8 cellular contexts compared by ENCODE assay signal in genomic region chr11:124875943-124876817, GRCh38. TPM values are rescaled to one million over a fixed set of nuclear protein-coding genes. Genes with fewer than 3 reads are reported as not detected.
DNase-seq lines count a peak whose midpoint lies in the region; ATAC-seq lines count a peak whose summit lies in the region.

No MANE protein-coding gene starts in this region.

- no peaks in the 10 kb centered on the region for H3K36me3 Mint-ChIP-seq in activated CD8-positive, alpha-beta T cell treated with anti-CD3 and anti-CD28 coated beads, Interleukin-2, amount 10 ng/mL, durations not matched to agents 7 days and 5 days (ENCODE audit: low read depth)
- H3K36me3 Mint-ChIP-seq in memory B cell, result peaks cover 3% of the 10 kb centered on the region

- CTCF ChIA-PET in activated CD8-positive, alpha-beta T cell treated with anti-CD3 and anti-CD28 coated beads, Interleukin-2, amount 10 ng/mL, durations not matched to agents 7 days and 5 days (lab: Charles Lee), result interaction anchor here (0.6 to 2.1 kb wide), 48 partner anchors 10 to 280 kb away, joined by 3 to 21 read pairs (median 4); partner anchors contain the start of genes CCDC15, HEPACAM, ROBO3 and ROBO4

- POLR2A ChIA-PET in activated CD8-positive, alpha-beta T cell treated with anti-CD3 and anti-CD28 coated beads, Interleukin-2, amount 10 ng/mL, durations not matched to agents 7 days and 5 days (lab: Charles Lee), result interaction anchor here (0.5 to 1.2 kb wide), 7 partner anchors 10 to 253 kb away, joined by 3 to 9 read pairs (median 4); partner anchors contain the start of genes CCDC15, ESAM and TBRG1

- H3K27ac Mint-ChIP-seq in activated CD8-positive, alpha-beta T cell treated with anti-CD3 and anti-CD28 coated beads, Interleukin-2, amount 10 ng/mL, durations not matched to agents 7 days and 5 days, result peak overlapping the region; percentile 93
- peak overlapping the region; percentile 69 for H3K27ac Mint-ChIP-seq in memory B cell

- H3K4me3 Mint-ChIP-seq in activated CD8-positive, alpha-beta T cell treated with anti-CD3 and anti-CD28 coated beads, Interleukin-2, amount 10 ng/mL, durations not matched to agents 7 days and 5 days, result peak overlapping the region; percentile 84
- peak overlapping the region; percentile 85 for H3K4me3 Mint-ChIP-seq in memory B cell

- ATAC-seq in GM19035 (IDR thresholded peaks at IDR 0.05; ENCODE audit: unreplicated experiment) (peak; percentile 92), HG03342 (IDR thresholded peaks at IDR 0.05; ENCODE audit: unreplicated experiment) (peak; percentile 89), memory B cell (ENCODE audit: low read depth) (peak; percentile 91)
- ATAC-seq in activated CD8-positive, alpha-beta T cell treated with anti-CD3 and anti-CD28 coated beads, Interleukin-2, amount 10 ng/mL, durations not matched to agents 7 days and 5 days, result peak; percentile 95

- H3K4me1 Mint-ChIP-seq in activated CD8-positive, alpha-beta T cell treated with anti-CD3 and anti-CD28 coated beads, Interleukin-2, amount 10 ng/mL, durations not matched to agents 7 days and 5 days (ENCODE audit: low read depth), result peaks cover 24% of the 10 kb centered on the region
- peaks cover 11% of the 10 kb centered on the region for H3K4me1 Mint-ChIP-seq in memory B cell

- DNase-seq in Ammon's horn (ENCODE audit: low spot score) (peak; percentile 94), NCI-H82 (lab: John Stamatoyannopoulos, UW) (peak; percentile 93), memory B cell (ENCODE audit: low spot score in 2 of 2) (peak; percentile 54 to 74)
- peak; percentile 86 for DNase-seq in activated CD8-positive, alpha-beta T cell treated with anti-CD3 and anti-CD28 coated beads, Interleukin-2, amount 10 ng/mL, durations not matched to agents 7 days and 5 days
- peak; percentile 71 for DNase-seq in effector CD8-positive, alpha-beta T cell (lab: John Stamatoyannopoulos, UW)
- DNase-seq in stimulated activated CD4-positive, alpha-beta T cell treated with anti-CD3 and anti-CD28 coated beads, TNF-alpha, amount 100 ng/mL, for 48 hours (ENCODE audit: low read depth in 3 of 3), result peak; percentile 55 to 69 (median 69)

- H3K9me3 Mint-ChIP-seq in activated CD8-positive, alpha-beta T cell treated with anti-CD3 and anti-CD28 coated beads, Interleukin-2, amount 10 ng/mL, durations not matched to agents 7 days and 5 days (ENCODE audit: insufficient read depth), result no peaks in the 10 kb centered on the region
- H3K9me3 Mint-ChIP-seq in memory B cell, result no peaks in the 10 kb centered on the region

- H3K27me3 Mint-ChIP-seq in activated CD8-positive, alpha-beta T cell treated with anti-CD3 and anti-CD28 coated beads, Interleukin-2, amount 10 ng/mL, durations not matched to agents 7 days and 5 days (ENCODE audit: low read depth), result peaks cover 41% of the 10 kb centered on the region
- H3K27me3 Mint-ChIP-seq in memory B cell, result peaks cover 51% of the 10 kb centered on the region

RNA-seq across cellular contexts. Expression of gene ROBO3, which starts 10.9 kb away (rescaled TPM):
- total RNA-seq in activated CD8-positive, alpha-beta T cell treated with anti-CD3 and anti-CD28 coated beads, Interleukin-2, amount 10 ng/mL, durations not matched to agents 7 days and 5 days, result 10 to 100 TPM in 1 of 2 experiments, 1 to 10 TPM in 1; 9.4 to 10.5 TPM

RNA-seq across cellular contexts. Expression of gene ROBO4, which starts 21.5 kb away (rescaled TPM):
- total RNA-seq in activated CD8-positive, alpha-beta T cell treated with anti-CD3 and anti-CD28 coated beads, Interleukin-2, amount 10 ng/mL, durations not matched to agents 7 days and 5 days, result under 1 TPM in 1 of 2 experiments, not detected in 1; 0.05 TPM

RNA-seq across cellular contexts. Expression of gene HEPN1, which starts 42.9 kb away (rescaled TPM):
- not detected for total RNA-seq in activated CD8-positive, alpha-beta T cell treated with anti-CD3 and anti-CD28 coated beads, Interleukin-2, amount 10 ng/mL, durations not matched to agents 7 days and 5 days

RNA-seq across cellular contexts. Expression of gene HEPACAM, which starts 59.7 kb away (rescaled TPM):
- total RNA-seq in activated CD8-positive, alpha-beta T cell treated with anti-CD3 and anti-CD28 coated beads, Interleukin-2, amount 10 ng/mL, durations not matched to agents 7 days and 5 days, result not detected

Comparison
In these comparisons a context has a peak if more than half of its experiments do, and no peak if none do; other contexts are left out.
1. Peak in every context shown above with its lines: DNase-seq and ATAC-seq.